ENCODE assay signal across 1 cellular context in the genomic region with DNA sequence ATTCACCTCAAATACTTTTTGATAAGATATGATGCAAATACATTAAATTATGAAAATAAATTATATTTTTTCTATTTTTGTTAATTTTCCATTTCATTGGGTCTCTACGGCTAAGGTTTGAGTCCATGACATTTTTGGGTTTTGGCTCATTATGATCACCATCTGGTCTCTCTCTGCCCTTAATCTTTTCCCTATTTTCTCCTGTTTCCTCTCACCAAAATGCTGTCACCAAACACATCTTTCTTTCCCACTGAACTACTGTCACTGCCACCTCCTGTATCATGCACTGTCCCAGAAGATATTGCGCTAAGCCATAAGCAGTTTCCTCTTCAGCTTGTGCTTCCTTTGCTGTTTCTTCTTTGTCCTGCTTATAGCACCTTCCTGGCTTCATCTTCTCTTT.
TF ChIP-seq lines count a peak whose summit lies in the region.

No MANE protein-coding gene starts in this region.

TF ChIP-seq in H1, 55 proteins besides CTCF, POLR2A, EP300 and RAD21:
- TF ChIP-seq, protein P1, sequence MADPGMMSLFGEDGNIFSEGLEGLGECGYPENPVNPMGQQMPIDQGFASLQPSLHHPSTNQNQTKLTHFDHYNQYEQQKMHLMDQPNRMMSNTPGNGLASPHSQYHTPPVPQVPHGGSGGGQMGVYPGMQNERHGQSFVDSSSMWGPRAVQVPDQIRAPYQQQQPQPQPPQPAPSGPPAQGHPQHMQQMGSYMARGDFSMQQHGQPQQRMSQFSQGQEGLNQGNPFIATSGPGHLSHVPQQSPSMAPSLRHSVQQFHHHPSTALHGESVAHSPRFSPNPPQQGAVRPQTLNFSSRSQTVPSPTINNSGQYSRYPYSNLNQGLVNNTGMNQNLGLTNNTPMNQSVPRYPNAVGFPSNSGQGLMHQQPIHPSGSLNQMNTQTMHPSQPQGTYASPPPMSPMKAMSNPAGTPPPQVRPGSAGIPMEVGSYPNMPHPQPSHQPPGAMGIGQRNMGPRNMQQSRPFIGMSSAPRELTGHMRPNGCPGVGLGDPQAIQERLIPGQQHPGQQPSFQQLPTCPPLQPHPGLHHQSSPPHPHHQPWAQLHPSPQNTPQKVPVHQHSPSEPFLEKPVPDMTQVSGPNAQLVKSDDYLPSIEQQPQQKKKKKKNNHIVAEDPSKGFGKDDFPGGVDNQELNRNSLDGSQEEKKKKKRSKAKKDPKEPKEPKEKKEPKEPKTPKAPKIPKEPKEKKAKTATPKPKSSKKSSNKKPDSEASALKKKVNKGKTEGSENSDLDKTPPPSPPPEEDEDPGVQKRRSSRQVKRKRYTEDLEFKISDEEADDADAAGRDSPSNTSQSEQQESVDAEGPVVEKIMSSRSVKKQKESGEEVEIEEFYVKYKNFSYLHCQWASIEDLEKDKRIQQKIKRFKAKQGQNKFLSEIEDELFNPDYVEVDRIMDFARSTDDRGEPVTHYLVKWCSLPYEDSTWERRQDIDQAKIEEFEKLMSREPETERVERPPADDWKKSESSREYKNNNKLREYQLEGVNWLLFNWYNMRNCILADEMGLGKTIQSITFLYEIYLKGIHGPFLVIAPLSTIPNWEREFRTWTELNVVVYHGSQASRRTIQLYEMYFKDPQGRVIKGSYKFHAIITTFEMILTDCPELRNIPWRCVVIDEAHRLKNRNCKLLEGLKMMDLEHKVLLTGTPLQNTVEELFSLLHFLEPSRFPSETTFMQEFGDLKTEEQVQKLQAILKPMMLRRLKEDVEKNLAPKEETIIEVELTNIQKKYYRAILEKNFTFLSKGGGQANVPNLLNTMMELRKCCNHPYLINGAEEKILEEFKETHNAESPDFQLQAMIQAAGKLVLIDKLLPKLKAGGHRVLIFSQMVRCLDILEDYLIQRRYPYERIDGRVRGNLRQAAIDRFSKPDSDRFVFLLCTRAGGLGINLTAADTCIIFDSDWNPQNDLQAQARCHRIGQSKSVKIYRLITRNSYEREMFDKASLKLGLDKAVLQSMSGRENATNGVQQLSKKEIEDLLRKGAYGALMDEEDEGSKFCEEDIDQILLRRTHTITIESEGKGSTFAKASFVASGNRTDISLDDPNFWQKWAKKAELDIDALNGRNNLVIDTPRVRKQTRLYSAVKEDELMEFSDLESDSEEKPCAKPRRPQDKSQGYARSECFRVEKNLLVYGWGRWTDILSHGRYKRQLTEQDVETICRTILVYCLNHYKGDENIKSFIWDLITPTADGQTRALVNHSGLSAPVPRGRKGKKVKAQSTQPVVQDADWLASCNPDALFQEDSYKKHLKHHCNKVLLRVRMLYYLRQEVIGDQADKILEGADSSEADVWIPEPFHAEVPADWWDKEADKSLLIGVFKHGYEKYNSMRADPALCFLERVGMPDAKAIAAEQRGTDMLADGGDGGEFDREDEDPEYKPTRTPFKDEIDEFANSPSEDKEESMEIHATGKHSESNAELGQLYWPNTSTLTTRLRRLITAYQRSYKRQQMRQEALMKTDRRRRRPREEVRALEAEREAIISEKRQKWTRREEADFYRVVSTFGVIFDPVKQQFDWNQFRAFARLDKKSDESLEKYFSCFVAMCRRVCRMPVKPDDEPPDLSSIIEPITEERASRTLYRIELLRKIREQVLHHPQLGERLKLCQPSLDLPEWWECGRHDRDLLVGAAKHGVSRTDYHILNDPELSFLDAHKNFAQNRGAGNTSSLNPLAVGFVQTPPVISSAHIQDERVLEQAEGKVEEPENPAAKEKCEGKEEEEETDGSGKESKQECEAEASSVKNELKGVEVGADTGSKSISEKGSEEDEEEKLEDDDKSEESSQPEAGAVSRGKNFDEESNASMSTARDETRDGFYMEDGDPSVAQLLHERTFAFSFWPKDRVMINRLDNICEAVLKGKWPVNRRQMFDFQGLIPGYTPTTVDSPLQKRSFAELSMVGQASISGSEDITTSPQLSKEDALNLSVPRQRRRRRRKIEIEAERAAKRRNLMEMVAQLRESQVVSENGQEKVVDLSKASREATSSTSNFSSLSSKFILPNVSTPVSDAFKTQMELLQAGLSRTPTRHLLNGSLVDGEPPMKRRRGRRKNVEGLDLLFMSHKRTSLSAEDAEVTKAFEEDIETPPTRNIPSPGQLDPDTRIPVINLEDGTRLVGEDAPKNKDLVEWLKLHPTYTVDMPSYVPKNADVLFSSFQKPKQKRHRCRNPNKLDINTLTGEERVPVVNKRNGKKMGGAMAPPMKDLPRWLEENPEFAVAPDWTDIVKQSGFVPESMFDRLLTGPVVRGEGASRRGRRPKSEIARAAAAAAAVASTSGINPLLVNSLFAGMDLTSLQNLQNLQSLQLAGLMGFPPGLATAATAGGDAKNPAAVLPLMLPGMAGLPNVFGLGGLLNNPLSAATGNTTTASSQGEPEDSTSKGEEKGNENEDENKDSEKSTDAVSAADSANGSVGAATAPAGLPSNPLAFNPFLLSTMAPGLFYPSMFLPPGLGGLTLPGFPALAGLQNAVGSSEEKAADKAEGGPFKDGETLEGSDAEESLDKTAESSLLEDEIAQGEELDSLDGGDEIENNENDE (IDR thresholded peaks at IDR 0.05; ENCODE audit: insufficient replicate concordance, low read length) = no peak
- TF ChIP-seq SP1 (IDR thresholded peaks at IDR 0.05; ENCODE audit: low read depth, low read length) (no peak), SP2 (IDR thresholded peaks at IDR 0.05; ENCODE audit: low read length) (no peak), TCF12 (IDR thresholded peaks at IDR 0.05; ENCODE audit: low read depth, low read length) (no peak), TAF7 (optimal IDR thresholded peaks at IDR 0.05; ENCODE audit: borderline replicate concordance, low read depth, low read length) (no peak)
- TF ChIP-seq, protein P2, sequence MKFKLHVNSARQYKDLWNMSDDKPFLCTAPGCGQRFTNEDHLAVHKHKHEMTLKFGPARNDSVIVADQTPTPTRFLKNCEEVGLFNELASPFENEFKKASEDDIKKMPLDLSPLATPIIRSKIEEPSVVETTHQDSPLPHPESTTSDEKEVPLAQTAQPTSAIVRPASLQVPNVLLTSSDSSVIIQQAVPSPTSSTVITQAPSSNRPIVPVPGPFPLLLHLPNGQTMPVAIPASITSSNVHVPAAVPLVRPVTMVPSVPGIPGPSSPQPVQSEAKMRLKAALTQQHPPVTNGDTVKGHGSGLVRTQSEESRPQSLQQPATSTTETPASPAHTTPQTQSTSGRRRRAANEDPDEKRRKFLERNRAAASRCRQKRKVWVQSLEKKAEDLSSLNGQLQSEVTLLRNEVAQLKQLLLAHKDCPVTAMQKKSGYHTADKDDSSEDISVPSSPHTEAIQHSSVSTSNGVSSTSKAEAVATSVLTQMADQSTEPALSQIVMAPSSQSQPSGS (IDR thresholded peaks at IDR 0.05; ENCODE audit: low read length) = no peak
